19 cellular contexts compared by ENCODE assay signal in the genomic region with DNA sequence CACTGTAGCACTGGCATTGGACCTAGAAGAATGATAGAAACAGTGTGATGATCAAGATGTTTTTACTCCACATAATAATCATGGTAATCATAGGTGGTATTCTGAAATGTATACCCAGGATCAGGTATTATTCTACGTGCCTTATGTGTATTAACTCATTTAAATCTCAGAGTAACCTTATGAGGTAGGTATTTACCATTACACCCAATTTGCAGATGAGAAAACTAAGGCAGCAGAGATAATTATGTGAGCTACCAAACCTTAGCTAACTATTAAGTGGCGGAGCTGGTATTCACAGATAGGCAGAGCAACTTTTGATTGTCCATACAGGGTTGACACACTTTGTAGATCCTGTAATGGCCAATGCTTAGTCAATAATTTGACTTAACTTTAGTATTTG. TPM values are rescaled to one million over a fixed set of nuclear protein-coding genes. Genes with fewer than 3 reads are reported as not detected.
A peak's percentile ranks its signal among the peaks of the same experiment; 100 is the strongest.
DNase-seq lines count a peak whose midpoint lies in the region; ATAC-seq, FAIRE-seq and TF ChIP-seq lines count a peak whose summit lies in the region.
"Had no signal": no experiment of that assay in that cellular context is flagged by ENCODE, and none has a peak within 500 bp of the region (broad histone marks: within the 10 kb centered on the region; RNA-seq: fewer than 3 reads in every experiment).

No MANE protein-coding gene starts in this region.

- H3K27ac Mint-ChIP-seq in T-helper 2 cell treated with Interferon-gamma antibody and Interleukin-4, amounts not matched to agents 5 μg/mL and 100 μg/mL, for 36 hours, result no peak overlapping the region
- peak overlapping the region; percentile 95 for H3K27ac Mint-ChIP-seq in stimulated activated memory B cell treated with anti-CD40 and anti-IgM and Interleukin-4, amounts not matched to agents 10 μg/mL and 1 μg/mL and 100 μg/mL, for 72 hours
- H3K27ac Mint-ChIP-seq: activated naive CD4-positive, alpha-beta T cell treated with anti-CD3 and anti-CD28 coated beads, Interleukin-2, amount 10 ng/mL, durations not matched to agents 7 days and 5 days had no signal

- H3K79me2 ChIP-seq in PC-3 (ENCODE audit: low read length), result no peaks in the 10 kb centered on the region
- peaks cover 0 to 13% of the 10 kb centered on the region in 2 experiments; a peak in 2 of 4 replicates for H3K79me2 ChIP-seq in H1 (ENCODE audit: control insufficient read depth in 1 of 2, insufficient read depth in 2 of 2, low read length in 2 of 2)

- no peaks in the 10 kb centered on the region for H4K20me1 ChIP-seq in PC-3 (ENCODE audit: low read length)
- H4K20me1 ChIP-seq in H1 (replicated peaks in 1 of 2; ENCODE audit: control insufficient read depth in 1 of 2, insufficient read depth in 2 of 2, low read length in 2 of 2), result peaks cover 0 to 3% of the 10 kb centered on the region in 2 experiments

- H3K14ac ChIP-seq in H1 (ENCODE audit: insufficient read length), result no peak overlapping the region

- H2AK5ac ChIP-seq in H1 (ENCODE audit: low read depth, low read length), result no peak overlapping the region

- H3K9me3 ChIP-seq in PC-3 (ENCODE audit: low read length) (no peaks in the 10 kb centered on the region), H1 (ENCODE audit: insufficient read depth in 2 of 2, low read depth in 1 of 2, low read length in 1 of 2) (no peaks in the 10 kb centered on the region)
- H3K9me3 ChIP-seq: body of pancreas, gastrocnemius medialis had no signal

- no peaks in the 10 kb centered on the region for H3K79me1 ChIP-seq in H1 (ENCODE audit: low read depth, low read length)

- H3K4me2 ChIP-seq in PC-3 (ENCODE audit: low read length) (0 out of 2 replicates have a peak overlapping the region, but pooled peaks have one; percentile 96), H1 (ENCODE audit: insufficient read depth in 1 of 2, low read depth in 2 of 2, low read length in 2 of 2) (peak overlapping the region in 1 of 2 experiments; percentile 97; a peak in 1 of 4 replicates)

- H4K8ac ChIP-seq in H1 (ENCODE audit: extremely low read depth, insufficient read depth, low read length), result no peak overlapping the region

- POLR2A ChIA-PET in PC-3 (lab: Charles Lee; ENCODE audit: unreplicated experiment), result no interaction called here
- POLR2A ChIA-PET in H1 (lab: Charles Lee; ENCODE audit: partially characterized antibody), result no interaction called here

- H3K36me3 ChIP-seq in PC-3 (ENCODE audit: low read depth, low read length) (no peaks in the 10 kb centered on the region), H1 (ENCODE audit: control insufficient read depth in 2 of 4, insufficient read depth in 4 of 4, low read length in 3 of 4) (no peaks in the 10 kb centered on the region)
- H3K36me3 ChIP-seq: gastrocnemius medialis had no signal

- TF ChIP-seq EP300 in H1 (IDR thresholded peaks at IDR 0.05; ENCODE audit: borderline replicate concordance in 1 of 2, low read depth in 2 of 2, low read length in 2 of 2), result no peak

- no peak overlapping the region for H3K18ac ChIP-seq in H1 (ENCODE audit: extremely low read depth, low read length)

- WGBS in H1 (ENCODE audit: extremely low coverage in 1 of 2, insufficient coverage in 1 of 2, insufficient read length in 1 of 2, insufficient replicate concordance in 2 of 2, low coverage in 1 of 2, low lambda C conversion rate in 2 of 2, missing lambda C conversion rate in 1 of 2), 2 experiments, result 87% methylated on average over 2 of the region's 2 CpGs; no CpG with 5 or more reads in 1 of the 2 experiments

- no peaks in the 10 kb centered on the region for H3K9me2 ChIP-seq in PC-3 (replicated peaks; ENCODE audit: low read length)

- no peak overlapping the region for H2BK12ac ChIP-seq in H1 (ENCODE audit: low read depth, low read length)

- peaks cover 11% of the 10 kb centered on the region for H3K23me2 ChIP-seq in H1 (ENCODE audit: low read depth, low read length)

- H2BK20ac ChIP-seq in H1 (ENCODE audit: low read length), result no peak overlapping the region

- no peaks in the 10 kb centered on the region for H3K27me3 ChIP-seq in PC-3 (ENCODE audit: low read length)
- peaks cover 0 to 27% (median 24%) of the 10 kb centered on the region in 4 experiments; a peak in 6 of 7 replicates for H3K27me3 ChIP-seq in H1 (replicated peaks in 1 of 4; ENCODE audit: control insufficient read depth in 3 of 4, extremely low read depth in 1 of 4, insufficient read depth in 3 of 4, low read length in 3 of 4)
- H3K27me3 ChIP-seq: body of pancreas had no signal

- no peak for TF ChIP-seq RAD21 in H1 (IDR thresholded peaks at IDR 0.05 in 1 of 2, conservative IDR thresholded peaks at IDR 0.05 in 1 of 2; ENCODE audit: low read depth in 2 of 2, low read length in 2 of 2)

- no peak overlapping the region for H2BK15ac ChIP-seq in H1 (ENCODE audit: low read length)

- no peaks in the 10 kb centered on the region for H3K36me3 Mint-ChIP-seq in T-helper 2 cell treated with Interferon-gamma antibody and Interleukin-4, amounts not matched to agents 5 μg/mL and 100 μg/mL, for 36 hours (ENCODE audit: low read depth)
- peaks cover 10% of the 10 kb centered on the region for H3K36me3 Mint-ChIP-seq in stimulated activated memory B cell treated with anti-CD40 and anti-IgM and Interleukin-4, amounts not matched to agents 10 μg/mL and 1 μg/mL and 100 μg/mL, for 72 hours

- H3K27me3 Mint-ChIP-seq in T-helper 2 cell treated with Interferon-gamma antibody and Interleukin-4, amounts not matched to agents 5 μg/mL and 100 μg/mL, for 36 hours (ENCODE audit: low read depth), result peaks cover 53% of the 10 kb centered on the region
- no peaks in the 10 kb centered on the region for H3K27me3 Mint-ChIP-seq in stimulated activated memory B cell treated with anti-CD40 and anti-IgM and Interleukin-4, amounts not matched to agents 10 μg/mL and 1 μg/mL and 100 μg/mL, for 72 hours

- TF ChIP-seq POLR2A in H1 (IDR thresholded peaks at IDR 0.05; ENCODE audit: control extremely low read depth in 1 of 2, low read depth in 2 of 2, low read length in 2 of 2), result no peak

- H2AFZ ChIP-seq in PC-3 (ENCODE audit: low read length) (no peak overlapping the region), H1 (ENCODE audit: low read length) (no peak overlapping the region)

- no peaks in the 10 kb centered on the region for H3K9me3 Mint-ChIP-seq in T-helper 2 cell treated with Interferon-gamma antibody and Interleukin-4, amounts not matched to agents 5 μg/mL and 100 μg/mL, for 36 hours
- H3K9me3 Mint-ChIP-seq in stimulated activated memory B cell treated with anti-CD40 and anti-IgM and Interleukin-4, amounts not matched to agents 10 μg/mL and 1 μg/mL and 100 μg/mL, for 72 hours, result no peaks in the 10 kb centered on the region
- H3K9me3 Mint-ChIP-seq: activated naive CD4-positive, alpha-beta T cell treated with anti-CD3 and anti-CD28 coated beads, Interleukin-2, amount 10 ng/mL, durations not matched to agents 7 days and 5 days had no signal

- TF ChIP-seq CTCF in PC-3 (conservative IDR thresholded peaks at IDR 0.05; ENCODE audit: low read depth, low read length) (no peak), H1 (IDR thresholded peaks at IDR 0.05; ENCODE audit: control extremely low read depth in 1 of 3, insufficient read depth in 1 of 3, low read depth in 1 of 3, low read length in 3 of 3) (no peak)

- H2BK5ac ChIP-seq in H1 (ENCODE audit: low read depth, low read length), result no peak overlapping the region

- CTCF ChIA-PET in PC-3 (lab: Charles Lee), result no interaction called here
- CTCF ChIA-PET in H1 (lab: Charles Lee; ENCODE audit: partially characterized antibody), result interaction anchor here (1.2 to 1.5 kb wide), 2 partner anchors 305 to 357 kb away, joined by 3 to 5 read pairs; no protein-coding TSS in a partner anchor

- H3K23ac ChIP-seq in H1 (ENCODE audit: insufficient read length), result no peak overlapping the region

- H3K4ac ChIP-seq in H1 (replicated peaks; ENCODE audit: insufficient read length, low read depth, low read length), result no peak overlapping the region

- H3K27ac ChIP-seq in PC-3 (ENCODE audit: low read length) (no peak overlapping the region), H1 (ENCODE audit: low read depth, low read length) (no peak overlapping the region)
- H3K27ac ChIP-seq: body of pancreas, C4-2B, gastrocnemius medialis had no signal

- H3K4me1 ChIP-seq in PC-3 (ENCODE audit: insufficient read depth, low read length) (peaks cover 8% of the 10 kb centered on the region; the same call in 1 of the 2 replicates), H1 (replicated peaks in 1 of 4; ENCODE audit: control insufficient read depth in 3 of 4, insufficient read depth in 4 of 4, low read length in 3 of 4) (peaks cover 8 to 24% (median 14%) of the 10 kb centered on the region in 4 experiments)

- no peak for ATAC-seq in PC-3
- ATAC-seq in stimulated activated memory B cell treated with anti-CD40 and anti-IgM and Interleukin-4, amounts not matched to agents 10 μg/mL and 1 μg/mL and 100 μg/mL, for 72 hours, result no peak
- no peak for ATAC-seq in HG02571 (IDR thresholded peaks at IDR 0.05; ENCODE audit: unreplicated experiment)
- no peak for ATAC-seq in HG02759 (IDR thresholded peaks at IDR 0.05; ENCODE audit: unreplicated experiment)
- ATAC-seq: body of pancreas, gastrocnemius medialis had no signal

- H4K91ac ChIP-seq in H1 (replicated peaks; ENCODE audit: insufficient read length, low read length), result no peak overlapping the region

- DNase-seq in T-helper 2 cell treated with Interferon-gamma antibody and Interleukin-4, amounts not matched to agents 5 μg/mL and 100 μg/mL, for 36 hours (ENCODE audit: low spot score), result no peak
- no peak for DNase-seq in T-helper 2 cell
- DNase-seq in PC-3, result no peak
- DNase-seq in H1 (ENCODE audit: low read depth in 1 of 2, low spot score in 2 of 2), result no peak
- no peak for DNase-seq in EL
- DNase-seq: activated CD4-positive, CD25-positive, alpha-beta regulatory T cell treated with anti-CD3 and anti-CD28 coated beads, Interleukin-2, amount 50 U/mL, for 72 hours; activated naive CD4-positive, alpha-beta T cell treated with anti-CD3 and anti-CD28 coated beads, Interleukin-2, amount 10 ng/mL, durations not matched to agents 7 days and 5 days; DMS79 treated with DMSO at 0.1 percent for 48 hours; gastrocnemius medialis; NCI-H187 treated with DMSO at 0.1 percent for 48 hours; Right ventricle myocardium superior; stimulated activated naive CD4-positive, alpha-beta T cell; T1000; trophoblast cell had no signal

- H3K4me3 ChIP-seq in PC-3 (ENCODE audit: low read length), result no peak overlapping the region
- no peak overlapping the region for H3K4me3 ChIP-seq in H1 (ENCODE audit: extremely low read depth in 1 of 4, insufficient read depth in 2 of 4, low read depth in 3 of 4, low read length in 4 of 4)
- H3K4me3 ChIP-seq: body of pancreas had no signal

- no TSS peak for BruUV-seq in PC-3 (replicated peaks; lab: Mats Ljungman, UMichigan)

- intact Hi-C loops in PC-3 (cut with micrococcal nuclease), result loop anchor here (5.0 kb wide), 3 partner anchors 45 to 360 kb away; no protein-coding TSS in a partner anchor

- peak overlapping the region; percentile 30 for H3K4me3 Mint-ChIP-seq in T-helper 2 cell treated with Interferon-gamma antibody and Interleukin-4, amounts not matched to agents 5 μg/mL and 100 μg/mL, for 36 hours
- peak overlapping the region; percentile 99 for H3K4me3 Mint-ChIP-seq in stimulated activated memory B cell treated with anti-CD40 and anti-IgM and Interleukin-4, amounts not matched to agents 10 μg/mL and 1 μg/mL and 100 μg/mL, for 72 hours

- H2BK120ac ChIP-seq in H1 (replicated peaks; ENCODE audit: low read depth, low read length), result no peak overlapping the region

- peaks cover 17% of the 10 kb centered on the region for H3K4me1 Mint-ChIP-seq in T-helper 2 cell treated with Interferon-gamma antibody and Interleukin-4, amounts not matched to agents 5 μg/mL and 100 μg/mL, for 36 hours (ENCODE audit: low read depth)
- peaks cover 81% of the 10 kb centered on the region for H3K4me1 Mint-ChIP-seq in stimulated activated memory B cell treated with anti-CD40 and anti-IgM and Interleukin-4, amounts not matched to agents 10 μg/mL and 1 μg/mL and 100 μg/mL, for 72 hours

- H4K5ac ChIP-seq in H1 (ENCODE audit: insufficient read length, low read depth, low read length), result no peak overlapping the region

- H3K9ac ChIP-seq in PC-3 (ENCODE audit: low read length) (no peak overlapping the region), H1 (replicated peaks in 1 of 4; ENCODE audit: extremely low read depth in 1 of 4, low read depth in 3 of 4, low read length in 3 of 4) (no peak overlapping the region)

- H3K56ac ChIP-seq in H1 (replicated peaks; ENCODE audit: insufficient read length, low read depth, low read length), result no peak overlapping the region

- no peak for FAIRE-seq in H1 (lab: Jason Lieb, UNC)

- H3F3A ChIP-seq in PC-3 (ENCODE audit: low read length, unreplicated experiment), result no peaks in the 10 kb centered on the region

RNA-seq across cellular contexts. Expression of a gene that starts 2.5 kb away (rescaled TPM):
- total RNA-seq in PC-3 (2014; rRNA removed), result 1.3 and 2.1 TPM in 2 replicates
- total RNA-seq in H1 (2021; fragmentation: NEBNext Ultra II Directional; extraction: Animal tissue kit (Norgen Biotek cat#: 25700)), result 8.9 and 10.6 TPM in 2 replicates
- 3.5 and 3.6 TPM in 2 replicates for polyA plus RNA-seq in H1 (2011; rRNA removed)
- polyA plus RNA-seq in H1 (2011; cell fraction: cytosol; rRNA removed), result 4.5 TPM
- polyA plus RNA-seq in H1 (2011; cell fraction: nucleus; rRNA removed), result 4.1 TPM
- 6.4 to 8.3 TPM (median 6.7 TPM) in 4 replicates for polyA plus RNA-seq in H1 (2012, experiment 1 of 2)
- 2.7 TPM for polyA plus RNA-seq in H1 (2012, experiment 2 of 2)
- polyA plus RNA-seq in H1 (2013, experiment 1 of 2), result 4.8 TPM
- polyA plus RNA-seq in H1 (2013, experiment 2 of 2), result 4.6 TPM
- 6.3 and 6.8 TPM in 2 replicates for polyA minus RNA-seq in H1 (2011; rRNA and poly(A)+ RNA removed)
- polyA minus RNA-seq in H1 (2011; cell fraction: cytosol; rRNA and poly(A)+ RNA removed), result 4.6 TPM
- 4.8 TPM for polyA minus RNA-seq in H1 (2011; cell fraction: nucleus; rRNA and poly(A)+ RNA removed)
